In the genomic region with DNA sequence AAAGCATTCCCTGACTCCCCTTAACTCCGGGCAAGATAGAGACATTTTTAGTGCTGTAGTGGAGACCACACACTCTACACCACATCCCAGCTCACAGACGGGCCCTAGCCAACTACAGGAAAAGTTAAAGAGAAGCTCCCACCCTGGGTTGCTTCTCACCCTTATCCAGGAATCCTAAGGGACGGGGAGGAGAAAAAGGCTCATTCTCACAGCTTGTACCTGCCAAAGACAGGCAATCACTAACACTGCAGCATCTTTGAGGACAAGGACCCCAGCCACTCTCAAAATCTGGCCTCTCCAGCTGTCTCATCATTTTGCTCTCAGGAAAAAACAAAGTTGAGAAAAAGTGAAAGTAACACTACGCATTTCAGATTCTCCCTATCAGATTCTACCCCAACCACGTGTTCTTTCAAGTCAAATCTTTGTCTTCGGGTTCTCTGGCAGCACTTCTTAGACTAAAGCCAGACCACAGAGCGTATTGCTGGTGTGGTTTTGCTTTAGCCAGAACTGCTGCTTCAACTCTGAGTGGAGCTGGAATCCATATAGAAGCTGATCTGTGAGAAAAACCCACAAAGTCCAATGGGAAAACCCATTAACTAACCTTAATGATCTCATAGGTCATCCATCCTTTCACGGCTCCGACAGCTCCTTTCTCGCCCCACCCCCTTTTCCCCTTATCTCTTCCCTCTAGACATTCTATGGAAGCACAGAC, we compare ENCODE assay signal across 8 cellular contexts.
DNase-seq lines count a peak whose midpoint lies in the region; ATAC-seq and TF ChIP-seq lines count a peak whose summit lies in the region.

No MANE protein-coding gene starts in this region.

- H3K36me3 ChIP-seq in OCI-LY7 (ENCODE audit: insufficient read depth, low read length) = no peaks in the 10 kb centered on the region

- H3K4me2 ChIP-seq in OCI-LY7 (ENCODE audit: low read length) = no peak overlapping the region

- H3K9me3 ChIP-seq in OCI-LY7 (ENCODE audit: low read length) = no peaks in the 10 kb centered on the region

- H3K4me3 ChIP-seq in OCI-LY7 (ENCODE audit: low read depth, low read length, poor library complexity, severe bottlenecking) = no peak overlapping the region

- peaks cover 13% of the 10 kb centered on the region for H3K36me3 Mint-ChIP-seq in T-helper 1 cell treated with Interleukin-12 subunit alpha and Interleukin-12 subunit beta and Interleukin-4 antibody, amounts not matched to agents 30 μg/mL and 1 μg/mL, for 36 hours (ENCODE audit: low read depth)
- peaks cover 3% of the 10 kb centered on the region for H3K36me3 Mint-ChIP-seq in effector memory CD8-positive, alpha-beta T cell (ENCODE audit: insufficient read depth)
- H3K36me3 Mint-ChIP-seq in progenitor cell of endocrine pancreas (ENCODE audit: insufficient read depth) = peaks cover 9% of the 10 kb centered on the region

- CTCF ChIA-PET in OCI-LY7 (lab: Charles Lee; ENCODE audit: unreplicated experiment) = no interaction called here

- H3K27me3 Mint-ChIP-seq in T-helper 1 cell treated with Interleukin-12 subunit alpha and Interleukin-12 subunit beta and Interleukin-4 antibody, amounts not matched to agents 30 μg/mL and 1 μg/mL, for 36 hours (ENCODE audit: low read depth) = no peaks in the 10 kb centered on the region
- no peaks in the 10 kb centered on the region for H3K27me3 Mint-ChIP-seq in effector memory CD8-positive, alpha-beta T cell
- no peaks in the 10 kb centered on the region for H3K27me3 Mint-ChIP-seq in progenitor cell of endocrine pancreas

- no peaks in the 10 kb centered on the region for H4K20me1 ChIP-seq in OCI-LY7 (ENCODE audit: insufficient read depth, low read length)

- peak; percentile 79 for ATAC-seq in HG02759 (IDR thresholded peaks at IDR 0.05; ENCODE audit: unreplicated experiment)
- ATAC-seq in effector memory CD8-positive, alpha-beta T cell (replicated peaks) = peak; percentile 92

- no peaks in the 10 kb centered on the region for H3K9me2 ChIP-seq in OCI-LY7 (ENCODE audit: insufficient read depth, low read length)

- POLR2A ChIA-PET in OCI-LY7 (lab: Charles Lee) = no interaction called here

- DNase-seq in GM13976 (ENCODE audit: low spot score) = peak; percentile 25
- DNase-seq in effector memory CD8-positive, alpha-beta T cell = peak; percentile 31 to 39 (median 32)
- DNase-seq in progenitor cell of endocrine pancreas (ENCODE audit: low spot score, unreplicated experiment) = no peak
- no peak for DNase-seq in NCI-H510A (lab: John Stamatoyannopoulos, UW)
- no peak for DNase-seq in OCI-LY7 (ENCODE audit: low spot score)
- DNase-seq in NCI-H345 (lab: John Stamatoyannopoulos, UW) = no peak

- H2AFZ ChIP-seq in OCI-LY7 (ENCODE audit: low read length) = no peak overlapping the region

- no peaks in the 10 kb centered on the region for H3K4me1 ChIP-seq in OCI-LY7 (ENCODE audit: insufficient read depth, low read length, poor library complexity, severe bottlenecking)

- H3K27ac Mint-ChIP-seq in T-helper 1 cell treated with Interleukin-12 subunit alpha and Interleukin-12 subunit beta and Interleukin-4 antibody, amounts not matched to agents 30 μg/mL and 1 μg/mL, for 36 hours = peak overlapping the region; percentile 82
- peak overlapping the region; percentile 88 to 94 for H3K27ac Mint-ChIP-seq in effector memory CD8-positive, alpha-beta T cell
- H3K27ac Mint-ChIP-seq in progenitor cell of endocrine pancreas = peak overlapping the region; percentile 83

- no peak for TF ChIP-seq CTCF in GM13976 (IDR thresholded peaks at IDR 0.05; ENCODE audit: borderline replicate concordance, control extremely low read depth, extremely low read depth, insufficient read depth, missing control alignments)
- no peak for TF ChIP-seq CTCF in progenitor cell of endocrine pancreas (IDR thresholded peaks at IDR 0.05; ENCODE audit: unreplicated experiment)
- no peak for TF ChIP-seq CTCF in OCI-LY7 (conservative IDR thresholded peaks at IDR 0.05; ENCODE audit: low read length)

- H3K27ac ChIP-seq in OCI-LY7 (ENCODE audit: low read depth, low read length, poor library complexity, severe bottlenecking) = no peak overlapping the region

- H3K4me3 Mint-ChIP-seq in T-helper 1 cell treated with Interleukin-12 subunit alpha and Interleukin-12 subunit beta and Interleukin-4 antibody, amounts not matched to agents 30 μg/mL and 1 μg/mL, for 36 hours = peak overlapping the region; percentile 70
- H3K4me3 Mint-ChIP-seq in effector memory CD8-positive, alpha-beta T cell = peak overlapping the region; percentile 78 to 82
- no peak overlapping the region for H3K4me3 Mint-ChIP-seq in progenitor cell of endocrine pancreas (ENCODE audit: low read depth)

- no peaks in the 10 kb centered on the region for H3K9me3 Mint-ChIP-seq in T-helper 1 cell treated with Interleukin-12 subunit alpha and Interleukin-12 subunit beta and Interleukin-4 antibody, amounts not matched to agents 30 μg/mL and 1 μg/mL, for 36 hours
- no peaks in the 10 kb centered on the region for H3K9me3 Mint-ChIP-seq in effector memory CD8-positive, alpha-beta T cell
- H3K9me3 Mint-ChIP-seq in progenitor cell of endocrine pancreas (ENCODE audit: low read depth) = peaks cover 34% of the 10 kb centered on the region

- in situ Hi-C loops in GM13976 (cut with MboI; ENCODE audit: low sequenced_read_pairs, unreplicated experiment) = no loop called here

- H3K4me1 Mint-ChIP-seq in T-helper 1 cell treated with Interleukin-12 subunit alpha and Interleukin-12 subunit beta and Interleukin-4 antibody, amounts not matched to agents 30 μg/mL and 1 μg/mL, for 36 hours (ENCODE audit: low read depth) = peaks cover 72% of the 10 kb centered on the region
- peaks cover 14 to 23% of the 10 kb centered on the region in 2 donors for H3K4me1 Mint-ChIP-seq in effector memory CD8-positive, alpha-beta T cell (ENCODE audit: low read depth in 2 of 2)
- peaks cover 26% of the 10 kb centered on the region for H3K4me1 Mint-ChIP-seq in progenitor cell of endocrine pancreas (ENCODE audit: low read depth)

- intact Hi-C loops in OCI-LY7 (cut with micrococcal nuclease; ENCODE audit: unreplicated experiment) = no loop called here

- no TSS peak for BruUV-seq in OCI-LY7 (replicated peaks; lab: Mats Ljungman, UMichigan)

- H3K79me2 ChIP-seq in OCI-LY7 (ENCODE audit: insufficient read depth, low read depth, low read length) = no peaks in the 10 kb centered on the region

Comparison
In these comparisons a context has a peak if more than half of its experiments do, and no peak if none do; other contexts are left out.
1. DNase-seq: peak in GM13976 (single experiment) and effector memory CD8-positive, alpha-beta T cell (3 of 3); none in progenitor cell of endocrine pancreas (single experiment), NCI-H510A (single experiment), OCI-LY7 (single experiment) and NCI-H345 (single experiment).
2. Peak in every context shown above with its lines, with median percentiles within 50 percentile points of each other: H3K27ac Mint-ChIP-seq.